ENCODE assay signal across 19 cellular contexts in genomic region chr9:84761137-84761808, GRCh38.
DNase-seq lines count a peak whose midpoint lies in the region; ATAC-seq and TF ChIP-seq lines count a peak whose summit lies in the region.
"Had no signal": no experiment of that assay in that cellular context is flagged by ENCODE, and none has a peak within 500 bp of the region (broad histone marks: within the 10 kb centered on the region; RNA-seq: fewer than 3 reads in every experiment).

No MANE protein-coding gene starts in this region.

- POLR2A ChIA-PET in activated CD4-positive, alpha-beta memory T cell treated with anti-CD3 and anti-CD28 coated beads for 36 hours (lab: Charles Lee), result no interaction called here

- H3K4me3 Mint-ChIP-seq in activated CD4-positive, alpha-beta memory T cell treated with anti-CD3 and anti-CD28 coated beads for 36 hours, result no peak overlapping the region
- H3K4me3 Mint-ChIP-seq: IgD-negative memory B cell had no signal

- peak overlapping the region; percentile 49 for H3K27ac Mint-ChIP-seq in activated CD4-positive, alpha-beta memory T cell treated with anti-CD3 and anti-CD28 coated beads for 36 hours

- H3K36me3 Mint-ChIP-seq in activated CD4-positive, alpha-beta memory T cell treated with anti-CD3 and anti-CD28 coated beads for 36 hours, result no peaks in the 10 kb centered on the region
- H3K36me3 Mint-ChIP-seq: IgD-negative memory B cell had no signal

- H3K36me3 ChIP-seq in GM06990 (ENCODE audit: control insufficient read depth, insufficient read depth, low read length), result no peaks in the 10 kb centered on the region
- H3K36me3 ChIP-seq in BE2C, result no peaks in the 10 kb centered on the region
- H3K36me3 ChIP-seq in spleen, result no peaks in the 10 kb centered on the region
- H3K36me3 ChIP-seq in right atrium auricular region, result no peaks in the 10 kb centered on the region
- H3K36me3 ChIP-seq: colonic mucosa, heart right ventricle, stomach had no signal

- H3K9me3 ChIP-seq in BE2C (no peaks in the 10 kb centered on the region), spleen (no peaks in the 10 kb centered on the region), right atrium auricular region (no peaks in the 10 kb centered on the region)
- H3K9me3 ChIP-seq: colonic mucosa, stomach had no signal

- H3K4me3 ChIP-seq in GM06990 (replicated peaks; ENCODE audit: low read depth, low read length), result no peak overlapping the region
- H3K4me3 ChIP-seq in BE2C (ENCODE audit: low read depth, low read length), result no peak overlapping the region
- H3K4me3 ChIP-seq in spleen, result no peak overlapping the region
- H3K4me3 ChIP-seq in right atrium auricular region, result no peak overlapping the region
- H3K4me3 ChIP-seq: colonic mucosa, heart right ventricle, stomach had no signal

- TF ChIP-seq POLR2A in spleen (IDR thresholded peaks at IDR 0.05), result no peak

- no peaks in the 10 kb centered on the region for H3K4me1 ChIP-seq in BE2C
- H3K4me1 ChIP-seq in spleen, result no peaks in the 10 kb centered on the region
- H3K4me1 ChIP-seq in right atrium auricular region, result peaks cover 0 to 8% of the 10 kb centered on the region in 2 donors
- H3K4me1 ChIP-seq: colonic mucosa, stomach had no signal

- H3K27ac ChIP-seq in spleen (no peak overlapping the region), right atrium auricular region (no peak overlapping the region)
- H3K27ac ChIP-seq: colonic mucosa, heart right ventricle, stomach had no signal

- CTCF ChIA-PET in activated CD4-positive, alpha-beta memory T cell treated with anti-CD3 and anti-CD28 coated beads for 36 hours (lab: Charles Lee), result interaction anchor here (1.1 kb wide), 1 partner anchor 63 kb away, joined by 3 read pairs; no protein-coding TSS in a partner anchor

- H3K4me1 Mint-ChIP-seq in activated CD4-positive, alpha-beta memory T cell treated with anti-CD3 and anti-CD28 coated beads for 36 hours (ENCODE audit: low read depth), result peaks cover 28% of the 10 kb centered on the region

- peaks cover 9% of the 10 kb centered on the region for H3K9me3 Mint-ChIP-seq in activated CD4-positive, alpha-beta memory T cell treated with anti-CD3 and anti-CD28 coated beads for 36 hours

- H3K27me3 ChIP-seq in GM06990 (replicated peaks; ENCODE audit: control insufficient read depth, insufficient read depth, low read length) (no peaks in the 10 kb centered on the region), BE2C (no peaks in the 10 kb centered on the region), spleen (replicated peaks in 1 of 7) (no peaks in the 10 kb centered on the region), right atrium auricular region (no peaks in the 10 kb centered on the region)
- H3K27me3 ChIP-seq: colonic mucosa, heart right ventricle, stomach had no signal

- intact Hi-C loops in activated CD4-positive, alpha-beta memory T cell treated with anti-CD3 and anti-CD28 coated beads for 36 hours (cut with micrococcal nuclease), result loop anchor here (10.0 kb wide), 1 partner anchor 366 kb away; no protein-coding TSS in a partner anchor
- intact Hi-C loops in spleen (cut with DNase I; ENCODE audit: low total_unique reads), result no loop called here

- ATAC-seq in GM19324 (IDR thresholded peaks at IDR 0.05; ENCODE audit: low FRiP score, unreplicated experiment) (peak; percentile 41), HG03064 (IDR thresholded peaks at IDR 0.05; ENCODE audit: low read depth, unreplicated experiment) (peak; percentile 43)
- ATAC-seq: heart right ventricle had no signal

- no peaks in the 10 kb centered on the region for H3K27me3 Mint-ChIP-seq in activated CD4-positive, alpha-beta memory T cell treated with anti-CD3 and anti-CD28 coated beads for 36 hours

- DNase-seq in GM06990 (ENCODE audit: extremely low read depth, insufficient read length) (peak; percentile 39), BE2C (no peak), spleen (no peak), NCI-H2081 (lab: John Stamatoyannopoulos, UW) (no peak), right atrium auricular region (ENCODE audit: low spot score) (no peak)
- DNase-seq in activated CD4-positive, alpha-beta memory T cell treated with anti-CD3 and anti-CD28 coated beads for 36 hours, result peak; percentile 17
- DNase-seq: AML-193, colonic mucosa, DND-41, erythroblast, heart right ventricle, kidney glomerular epithelial cell, NCI-H187 treated with DMSO at 0.1 percent for 48 hours, retina, SIG-M5, stomach had no signal

- no peak for TF ChIP-seq CTCF in GM06990 (IDR thresholded peaks at IDR 0.05; ENCODE audit: insufficient read depth, low read length, poor library complexity, severe bottlenecking)
- TF ChIP-seq CTCF in BE2C (IDR thresholded peaks at IDR 0.05; ENCODE audit: low read depth, low read length), result no peak
- no peak for TF ChIP-seq CTCF in spleen (IDR thresholded peaks at IDR 0.05 in 8 of 11, conservative IDR thresholded peaks at IDR 0.05 in 3 of 11)
- TF ChIP-seq CTCF in right atrium auricular region (IDR thresholded peaks at IDR 0.05), result no peak

- WGBS in spleen, 5 donors, result 57 to 71% (median 65%) methylated on average over 2 of the region's 2 CpGs

Comparison
In these comparisons a context has a peak if more than half of its experiments do, and no peak if none do; other contexts are left out.
1. DNase-seq: peak in GM06990 (single experiment) and activated CD4-positive, alpha-beta memory T cell treated with anti-CD3 and anti-CD28 coated beads for 36 hours (single experiment); none in BE2C (single experiment), spleen (single experiment), NCI-H2081 (0 of 2) and right atrium auricular region (single experiment).